In the genomic region with DNA sequence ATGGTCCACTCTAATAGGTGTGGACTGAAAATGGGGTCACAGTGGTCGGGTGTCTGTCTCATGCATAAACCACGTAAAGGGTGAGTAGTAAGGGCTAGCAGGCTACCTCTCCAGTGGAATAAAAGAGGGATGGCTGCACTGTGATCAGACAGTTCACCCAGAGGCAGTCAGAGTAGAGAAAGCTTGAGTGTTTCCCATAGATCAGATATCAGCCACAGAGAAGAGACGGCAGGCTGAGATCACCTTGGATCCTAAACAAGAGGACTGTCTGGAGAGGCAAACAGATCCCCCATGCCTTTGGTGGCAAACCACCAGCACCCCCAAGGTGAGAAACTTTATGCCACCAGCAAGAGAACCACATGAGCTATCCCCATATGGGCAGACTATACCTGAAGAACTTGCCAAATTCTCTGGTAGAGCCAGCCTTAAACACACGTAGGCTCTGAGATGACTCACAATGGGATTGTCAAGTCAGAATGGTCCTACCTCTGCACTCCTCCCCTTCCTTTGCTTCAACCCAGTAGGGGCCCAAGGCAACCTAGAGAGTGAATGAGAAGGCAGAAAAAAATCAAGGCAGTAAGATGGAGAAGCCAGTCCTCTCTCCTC, we compare ENCODE assay signal across 12 cellular contexts.
DNase-seq lines count a peak whose midpoint lies in the region; ATAC-seq, FAIRE-seq and TF ChIP-seq lines count a peak whose summit lies in the region.
"Had no signal": no experiment of that assay in that cellular context is flagged by ENCODE, and none has a peak within 500 bp of the region (broad histone marks: within the 10 kb centered on the region; RNA-seq: fewer than 3 reads in every experiment).

No MANE protein-coding gene starts in this region.

- DNase-seq in IMR-90 = no peak
- no peak for DNase-seq in activated B cell treated with CpG ODN at 0.5 μM for 24 hours
- DNase-seq in GM12878 (ENCODE audit: low read depth, low spot score) = no peak
- DNase-seq in smooth muscle cell (lab: John Stamatoyannopoulos, UW; ENCODE audit: unreplicated experiment) = no peak
- no peak for DNase-seq in NCI-H748 treated with DMSO at 0.1 percent for 48 hours (lab: John Stamatoyannopoulos, UW)
- DNase-seq in midbrain (lab: John Stamatoyannopoulos, UW) = no peak
- no peak for DNase-seq in NCI-H187 treated with DMSO at 0.1 percent for 48 hours (lab: John Stamatoyannopoulos, UW)
- no peak for DNase-seq in ecto neural progenitor cell (ENCODE audit: low spot score)
- DNase-seq: NCI-H1436 treated with DMSO at 0.1 percent for 48 hours, SIG-M5 had no signal

- H3K9me1 ChIP-seq in IMR-90 (ENCODE audit: insufficient read depth, low read length) = peaks cover 16% of the 10 kb centered on the region

- H3K4ac ChIP-seq in IMR-90 (ENCODE audit: low read depth, low read length) = peak overlapping the region; percentile 5; the same call in 1 of the 2 replicates

- no peak overlapping the region for H2BK120ac ChIP-seq in IMR-90 (ENCODE audit: low read depth, low read length)

- no peaks in the 10 kb centered on the region for H3F3A ChIP-seq in smooth muscle cell (ENCODE audit: low read depth)

- peak overlapping the region; percentile 27; the same call in 1 of the 2 replicates for H2AK5ac ChIP-seq in IMR-90 (ENCODE audit: low read depth, low read length)

- no peak overlapping the region for H4K8ac ChIP-seq in IMR-90 (ENCODE audit: low read depth in 2 of 2, low read length in 2 of 2)

- no peak overlapping the region for H3K4me3 ChIP-seq in IMR-90 (ENCODE audit: insufficient read depth, low read depth, low read length)
- H3K4me3 ChIP-seq in GM12878 = no peak overlapping the region
- no peak overlapping the region for H3K4me3 ChIP-seq in smooth muscle cell
- H3K4me3 ChIP-seq: thoracic aorta had no signal

- H3K9me3 ChIP-seq in IMR-90 (ENCODE audit: control insufficient read depth, insufficient read depth, low read length) (no peaks in the 10 kb centered on the region), GM12878 (replicated peaks; ENCODE audit: control insufficient read depth, insufficient read depth, low read length) (no peaks in the 10 kb centered on the region; the same call in 2 of the 3 replicates), smooth muscle cell (replicated peaks; ENCODE audit: low read depth) (peaks cover 5% of the 10 kb centered on the region)

- RAD21 ChIA-PET in GM12878 (lab: Charles Lee; ENCODE audit: unreplicated experiment) = no interaction called here

- H2AK9ac ChIP-seq in IMR-90 (replicated peaks; ENCODE audit: low read depth, low read length, poor library complexity) = no peak overlapping the region

- BruUV-seq in IMR-90 (replicated peaks; lab: Mats Ljungman, UMichigan) = no TSS peak
- no TSS peak for BruUV-seq in GM12878 (replicated peaks; lab: Mats Ljungman, UMichigan)

- H3K4me3 Mint-ChIP-seq in activated B cell treated with CpG ODN at 0.5 μM for 24 hours = no peak overlapping the region

- no peak for FAIRE-seq in GM12878 (lab: Jason Lieb, UNC)
- FAIRE-seq: colon had no signal

- no peak overlapping the region for H3K18ac ChIP-seq in IMR-90 (ENCODE audit: low read depth, low read length)

- TF ChIP-seq RAD21 in IMR-90 (IDR thresholded peaks at IDR 0.05; ENCODE audit: low read length) = no peak
- no peak for TF ChIP-seq RAD21 in GM12878 (IDR thresholded peaks at IDR 0.05; ENCODE audit: insufficient read depth, low read depth, low read length)

- CTCF ChIA-PET in IMR-90 (lab: Yijun Ruan, JAX) = interaction anchor here (0.7 kb wide), 1 partner anchor 18 kb away, joined by 4 read pairs; no protein-coding TSS in a partner anchor
- CTCF ChIA-PET in activated B cell treated with CpG ODN at 0.5 μM for 24 hours (lab: Charles Lee) = no interaction called here
- CTCF ChIA-PET in GM12878 (lab: Yijun Ruan, JAX) = no interaction called here

- H3K4me1 ChIP-seq in IMR-90 (ENCODE audit: control insufficient read depth, insufficient read depth, low read length) (peaks cover 10% of the 10 kb centered on the region), GM12878 (ENCODE audit: control insufficient read depth, insufficient read depth, low read length) (no peaks in the 10 kb centered on the region; the same call in 1 of the 2 replicates), smooth muscle cell (ENCODE audit: low read depth) (peaks cover 12% of the 10 kb centered on the region)

- no peaks in the 10 kb centered on the region for H3K27me3 Mint-ChIP-seq in activated B cell treated with CpG ODN at 0.5 μM for 24 hours

- in situ Hi-C loops in IMR-90 (cut with MboI; ENCODE audit: low sequenced_read_pairs) (no loop called here), GM12878 (cut with MboI) (no loop called here)

- TF ChIP-seq POLR2A in IMR-90 (IDR thresholded peaks at IDR 0.05; ENCODE audit: low read depth, low read length) (no peak), GM12878 (IDR thresholded peaks at IDR 0.05; ENCODE audit: low read depth, low read length) (no peak)

- peak overlapping the region; percentile 11 for H2BK20ac ChIP-seq in IMR-90 (ENCODE audit: low read depth, low read length)

- H3K9me3 Mint-ChIP-seq in activated B cell treated with CpG ODN at 0.5 μM for 24 hours = peaks cover 4% of the 10 kb centered on the region

- H3K27me3 ChIP-seq in IMR-90 (ENCODE audit: control insufficient read depth, insufficient read depth, low read length) (peaks cover 4% of the 10 kb centered on the region; the same call in 1 of the 2 replicates), GM12878 (replicated peaks in 1 of 2; ENCODE audit: control insufficient read depth in 2 of 2, insufficient read depth in 2 of 2, low read length in 1 of 2) (no peaks in the 10 kb centered on the region), smooth muscle cell (ENCODE audit: low read depth) (no peaks in the 10 kb centered on the region)

- H3K36me3 Mint-ChIP-seq in activated B cell treated with CpG ODN at 0.5 μM for 24 hours (ENCODE audit: low read depth) = peaks cover 5% of the 10 kb centered on the region

- H4K91ac ChIP-seq in IMR-90 (ENCODE audit: insufficient read depth, low read depth, low read length) = peak overlapping the region; percentile 39

- TF ChIP-seq CTCF in IMR-90 (conservative IDR thresholded peaks at IDR 0.05; ENCODE audit: low read depth, low read length) (no peak), activated B cell treated with CpG ODN at 0.5 μM for 24 hours (IDR thresholded peaks at IDR 0.05) (no peak), GM12878 (IDR thresholded peaks at IDR 0.05 in 2 of 3, conservative IDR thresholded peaks at IDR 0.05 in 1 of 3; ENCODE audit: control insufficient read depth in 2 of 3, extremely low read depth in 1 of 3, insufficient read depth in 1 of 3, low read depth in 3 of 3, low read length in 3 of 3) (no peak), smooth muscle cell (IDR thresholded peaks at IDR 0.05; ENCODE audit: borderline replicate concordance, insufficient read depth, poor library complexity, severe bottlenecking) (no peak)

- intact Hi-C loops in IMR-90 (cut with micrococcal nuclease) = no loop called here
- intact Hi-C loops in activated B cell treated with CpG ODN at 0.5 μM for 24 hours (cut with micrococcal nuclease) = no loop called here
- intact Hi-C loops in GM12878 (cut with micrococcal nuclease; ENCODE audit: unreplicated experiment) = no loop called here

- H3K27ac Mint-ChIP-seq in activated B cell treated with CpG ODN at 0.5 μM for 24 hours = peak overlapping the region; percentile 41

- dilution Hi-C loops in IMR-90 (cut with HindIII; ENCODE audit: low sequenced_read_pairs, unreplicated experiment) = no loop called here

- H3K9ac ChIP-seq in IMR-90 (ENCODE audit: low read depth, low read length) (no peak overlapping the region), GM12878 (ENCODE audit: control insufficient read depth, insufficient read depth, low read length) (no peak overlapping the region), smooth muscle cell (ENCODE audit: low read depth) (no peak overlapping the region)

- POLR2A ChIA-PET in IMR-90 (lab: Charles Lee; ENCODE audit: unreplicated experiment) (no interaction called here), activated B cell treated with CpG ODN at 0.5 μM for 24 hours (lab: Charles Lee) (interaction anchor here (0.6 kb wide), 1 partner anchor 25 kb away, joined by 6 read pairs; no protein-coding TSS in a partner anchor), GM12878 (lab: Charles Lee) (no interaction called here)

- H3K79me2 ChIP-seq in GM12878 (ENCODE audit: control insufficient read depth, insufficient read depth, low read length) = no peaks in the 10 kb centered on the region
- H3K79me2 ChIP-seq in smooth muscle cell (ENCODE audit: low read depth) = no peaks in the 10 kb centered on the region

- H4K5ac ChIP-seq in IMR-90 (ENCODE audit: low read depth, low read length) = no peak overlapping the region

- H2BK15ac ChIP-seq in IMR-90 (ENCODE audit: low read depth, low read length) = no peak overlapping the region

- no peak overlapping the region for H3K14ac ChIP-seq in IMR-90 (replicated peaks; ENCODE audit: low read depth, low read length)

- no peak overlapping the region for H3K23ac ChIP-seq in IMR-90 (ENCODE audit: low read depth, low read length)

- H3K4me1 Mint-ChIP-seq in activated B cell treated with CpG ODN at 0.5 μM for 24 hours = peaks cover 65% of the 10 kb centered on the region

- no peak overlapping the region for H3K56ac ChIP-seq in IMR-90 (ENCODE audit: extremely low read depth, insufficient read depth, low read length)

- no peak overlapping the region for H2BK5ac ChIP-seq in IMR-90 (ENCODE audit: low read depth, low read length, poor library complexity, severe bottlenecking)

- H3K36me3 ChIP-seq in IMR-90 (ENCODE audit: control insufficient read depth, insufficient read depth, low read length) (no peaks in the 10 kb centered on the region), GM12878 (ENCODE audit: control insufficient read depth in 2 of 2, insufficient read depth in 2 of 2, low read length in 1 of 2) (no peaks in the 10 kb centered on the region), smooth muscle cell (ENCODE audit: low read depth) (no peaks in the 10 kb centered on the region)
- H3K36me3 ChIP-seq: thoracic aorta had no signal

- SMC1A ChIA-PET in GM12878 (lab: Charles Lee; ENCODE audit: uncharacterized antibody, unreplicated experiment) = no interaction called here

- H3K79me1 ChIP-seq in IMR-90 (ENCODE audit: low read depth in 1 of 2, low read length in 2 of 2) = no peaks in the 10 kb centered on the region

- H3K4me2 ChIP-seq in IMR-90 (ENCODE audit: low read depth, low read length) (no peak overlapping the region), GM12878 (ENCODE audit: control insufficient read depth, insufficient read depth) (no peak overlapping the region), smooth muscle cell (no peak overlapping the region)

- H4K20me1 ChIP-seq in IMR-90 (ENCODE audit: insufficient read depth, low read length) (no peaks in the 10 kb centered on the region), GM12878 (ENCODE audit: control insufficient read depth, insufficient read depth) (no peaks in the 10 kb centered on the region), smooth muscle cell (ENCODE audit: low read depth) (no peaks in the 10 kb centered on the region)

- WGBS in IMR-90 (ENCODE audit: extremely low coverage in 2 of 2, insufficient read length in 1 of 2), 2 experiments = 100% methylated on average over 1 of the region's 4 CpGs; no CpG with 5 or more reads in 1 of the 2 experiments
- 56% methylated on average over 4 of the region's 4 CpGs for WGBS in GM12878 (ENCODE audit: insufficient coverage, insufficient replicate concordance, low lambda C conversion rate, missing lambda C conversion rate)
- 74% methylated on average over 4 of the region's 4 CpGs for WGBS in smooth muscle cell (ENCODE audit: low lambda C conversion rate)

- TF ChIP-seq EP300 in GM12878 (IDR thresholded peaks at IDR 0.05; ENCODE audit: borderline replicate concordance in 1 of 2, control insufficient read depth in 1 of 2, low read depth in 2 of 2, low read length in 2 of 2) = no peak

- no peak overlapping the region for H3K27ac ChIP-seq in IMR-90 (ENCODE audit: insufficient read depth, low read length)
- no peak overlapping the region for H3K27ac ChIP-seq in GM12878 (ENCODE audit: control insufficient read depth, insufficient read depth)
- peak overlapping the region; percentile 11 for H3K27ac ChIP-seq in smooth muscle cell (ENCODE audit: low read depth)
- H3K27ac ChIP-seq: thoracic aorta had no signal

- no peak overlapping the region for H2AFZ ChIP-seq in IMR-90 (replicated peaks; ENCODE audit: low read length, poor library complexity)
- H2AFZ ChIP-seq in GM12878 (ENCODE audit: control insufficient read depth, low read depth, low read length) = no peak overlapping the region
- H2AFZ ChIP-seq in smooth muscle cell (ENCODE audit: low read depth) = no peak overlapping the region

- ATAC-seq in IMR-90 (ENCODE audit: low read depth) = no peak
- ATAC-seq in activated B cell treated with CpG ODN at 0.5 μM for 24 hours (ENCODE audit: low read depth) = no peak
- ATAC-seq in GM12878 = peak; percentile 29; the same call in 1 of the 3 replicates
